1 cellular context compared by ENCODE assay signal in the genomic region with DNA sequence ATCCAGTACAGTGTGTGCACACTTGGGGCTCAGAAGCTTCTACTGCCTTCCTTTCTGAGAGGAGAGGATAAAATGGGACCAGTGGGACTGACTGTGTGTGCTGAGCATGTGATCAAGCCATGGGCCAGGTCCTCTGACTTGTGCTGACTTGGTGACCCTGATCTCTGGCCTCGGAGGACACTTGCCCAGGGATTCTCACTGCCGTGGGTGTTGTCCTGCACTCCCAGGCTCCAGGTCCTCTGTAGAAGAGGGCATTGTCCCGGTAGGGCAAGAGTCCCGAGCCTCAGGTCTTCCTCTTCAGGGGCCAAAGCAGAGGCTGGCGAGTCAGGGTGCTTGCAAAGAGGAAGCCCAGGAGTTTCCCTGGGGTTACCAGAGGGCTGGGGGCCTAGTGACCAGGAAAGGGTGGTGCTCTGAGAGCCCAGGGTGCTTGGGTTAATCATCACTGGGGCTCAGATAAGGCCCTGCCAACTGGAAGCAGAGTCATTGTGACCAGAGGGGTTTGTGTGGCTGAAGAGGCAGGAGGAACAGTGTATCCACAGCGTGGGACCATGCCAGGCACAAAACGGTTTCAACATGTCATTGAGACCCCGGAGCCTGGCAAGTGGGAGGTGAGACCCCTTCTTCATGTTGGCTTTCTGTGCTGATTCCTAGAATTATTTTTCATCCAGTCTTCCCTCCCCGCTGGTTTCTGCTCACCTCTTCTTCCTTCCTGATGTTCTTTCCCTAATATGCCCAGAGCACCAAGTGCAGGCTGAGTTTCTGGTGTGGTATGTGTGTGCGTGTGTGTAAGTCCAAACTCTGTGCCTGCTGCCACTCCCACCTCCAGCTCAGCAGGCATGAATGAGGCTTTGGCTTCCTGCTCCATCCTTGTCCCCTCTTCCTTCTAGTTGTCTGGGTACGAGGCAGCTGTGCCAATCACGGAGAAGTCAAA.
TF ChIP-seq lines count a peak whose summit lies in the region.

A gene with protein sequence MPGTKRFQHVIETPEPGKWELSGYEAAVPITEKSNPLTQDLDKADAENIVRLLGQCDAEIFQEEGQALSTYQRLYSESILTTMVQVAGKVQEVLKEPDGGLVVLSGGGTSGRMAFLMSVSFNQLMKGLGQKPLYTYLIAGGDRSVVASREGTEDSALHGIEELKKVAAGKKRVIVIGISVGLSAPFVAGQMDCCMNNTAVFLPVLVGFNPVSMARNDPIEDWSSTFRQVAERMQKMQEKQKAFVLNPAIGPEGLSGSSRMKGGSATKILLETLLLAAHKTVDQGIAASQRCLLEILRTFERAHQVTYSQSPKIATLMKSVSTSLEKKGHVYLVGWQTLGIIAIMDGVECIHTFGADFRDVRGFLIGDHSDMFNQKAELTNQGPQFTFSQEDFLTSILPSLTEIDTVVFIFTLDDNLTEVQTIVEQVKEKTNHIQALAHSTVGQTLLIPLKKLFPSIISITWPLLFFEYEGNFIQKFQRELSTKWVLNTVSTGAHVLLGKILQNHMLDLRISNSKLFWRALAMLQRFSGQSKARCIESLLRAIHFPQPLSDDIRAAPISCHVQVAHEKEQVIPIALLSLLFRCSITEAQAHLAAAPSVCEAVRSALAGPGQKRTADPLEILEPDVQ (plus strand): TSS at position 483 of the 931 bp plus-strand sequence. CDS start 66 bp downstream, at position 549.

TF ChIP-seq in A549, 52 proteins besides CTCF, POLR2A, EP300 and RAD21:
- no peak for TF ChIP-seq EHF (CRISPR knock-in tag; IDR thresholded peaks at IDR 0.05)
- TF ChIP-seq MAZ (IDR thresholded peaks at IDR 0.05; ENCODE audit: borderline replicate concordance, low read depth, low read length), result no peak
- no peak for TF ChIP-seq FOSL2 (IDR thresholded peaks at IDR 0.05)
- TF ChIP-seq FOSL2 (CRISPR knock-in tag; IDR thresholded peaks at IDR 0.05), result no peak
- TF ChIP-seq JUNB (IDR thresholded peaks at IDR 0.05), result no peak
- TF ChIP-seq MYC (IDR thresholded peaks at IDR 0.05; ENCODE audit: borderline replicate concordance, low read length), result no peak
- TF ChIP-seq HMGXB4 (CRISPR knock-in tag; IDR thresholded peaks at IDR 0.05; ENCODE audit: borderline replicate concordance), result no peak
- TF ChIP-seq ZNF302 (CRISPR knock-in tag; IDR thresholded peaks at IDR 0.05), result no peak
- TF ChIP-seq MAX (IDR thresholded peaks at IDR 0.05), result no peak
- no peak for TF ChIP-seq HOXB5 (CRISPR knock-in tag; IDR thresholded peaks at IDR 0.05)
- no peak for TF ChIP-seq CHD4 (IDR thresholded peaks at IDR 0.05; ENCODE audit: borderline replicate concordance)
